20 cellular contexts compared by ENCODE assay signal in the genomic region with DNA sequence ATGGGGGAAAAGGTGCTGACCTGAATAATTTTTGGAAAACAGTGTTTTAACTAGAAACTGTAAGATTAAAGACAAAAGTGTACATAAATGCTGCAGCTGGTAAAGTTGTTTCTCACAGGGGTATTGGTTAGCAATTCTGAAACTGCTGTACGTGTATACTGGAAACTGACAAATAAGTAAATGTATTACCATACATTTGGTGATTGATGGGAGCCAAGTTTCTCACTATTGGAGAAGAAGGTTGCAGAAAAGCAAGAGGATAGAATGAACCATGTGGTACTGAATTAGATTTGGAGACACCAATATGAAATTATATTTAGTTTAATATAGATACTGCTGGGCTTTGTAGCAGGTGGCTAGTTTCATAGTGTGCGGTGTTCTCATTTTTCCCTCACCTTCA. TPM values are rescaled to one million over a fixed set of nuclear protein-coding genes. Genes with fewer than 3 reads are reported as not detected.
DNase-seq lines count a peak whose midpoint lies in the region; ATAC-seq and TF ChIP-seq lines count a peak whose summit lies in the region.
"Had no signal": no experiment of that assay in that cellular context is flagged by ENCODE, and none has a peak within 500 bp of the region (broad histone marks: within the 10 kb centered on the region; RNA-seq: fewer than 3 reads in every experiment).

No MANE protein-coding gene starts in this region.

- H3K27me3 ChIP-seq in KMS-11 (ENCODE audit: insufficient read depth, low read depth) (no peaks in the 10 kb centered on the region), stomach (no peaks in the 10 kb centered on the region)
- H3K27me3 ChIP-seq: esophagus squamous epithelium, Peyer's patch had no signal

- WGBS in stomach, 5 donors, result 61 to 77% (median 75%) methylated on average over 2 of the region's 2 CpGs

- TF ChIP-seq POLR2A in stomach (IDR thresholded peaks at IDR 0.05), result no peak

- TF ChIP-seq CTCF in KMS-11 (conservative IDR thresholded peaks at IDR 0.05; ENCODE audit: low read depth, low read length) (no peak), stomach (IDR thresholded peaks at IDR 0.05) (no peak)

- no peak overlapping the region for H3K9ac ChIP-seq in KMS-11

- no peaks in the 10 kb centered on the region for H3K79me2 ChIP-seq in KMS-11 (ENCODE audit: insufficient read depth, low read depth)

- no peaks in the 10 kb centered on the region for H3K9me3 ChIP-seq in stomach
- H3K9me3 ChIP-seq: BE2C, esophagus squamous epithelium, Peyer's patch had no signal

- peak; percentile 51 for ATAC-seq in GM18858 (IDR thresholded peaks at IDR 0.05; ENCODE audit: unreplicated experiment)
- peak; percentile 59 for ATAC-seq in GM19468 (IDR thresholded peaks at IDR 0.05; ENCODE audit: extremely low read depth, unreplicated experiment)
- ATAC-seq in HG02943 (IDR thresholded peaks at IDR 0.05; ENCODE audit: low read depth, unreplicated experiment), result peak; percentile 39
- ATAC-seq in GM18517 (IDR thresholded peaks at IDR 0.05; ENCODE audit: unreplicated experiment), result no peak
- ATAC-seq: naive thymus-derived CD4-positive, alpha-beta T cell had no signal

- DNase-seq in stomach (no peak), superior temporal gyrus (ENCODE audit: extremely low spot score) (no peak), anterior cingulate cortex (lab: John Stamatoyannopoulos, UW) (no peak)
- DNase-seq: BE2C; dermis blood vessel endothelial cell; esophagus squamous epithelium; GOT3; hypothalamus; Karpas-422; naive thymus-derived CD4-positive, alpha-beta T cell; NCI-H1694; NCI-H510A; Peyer's patch; retina; stimulated activated CD4-positive, alpha-beta T cell treated with anti-CD3 and anti-CD28 coated beads, Interleukin-1b, Interleukin-23, amount 100 ng/mL, for 48 hours had no signal

- intact Hi-C loops in stomach (cut with DNase I; ENCODE audit: low total_unique reads), result no loop called here

- H3K4me3 ChIP-seq in KMS-11 (IDR thresholded peaks at IDR 0.05; ENCODE audit: insufficient read depth, low read depth, low read length) (no peak overlapping the region), stomach (no peak overlapping the region)
- H3K4me3 ChIP-seq: esophagus squamous epithelium, Peyer's patch had no signal

- no peaks in the 10 kb centered on the region for H3K36me3 ChIP-seq in KMS-11 (ENCODE audit: insufficient read depth)
- H3K36me3 ChIP-seq in stomach, result no peaks in the 10 kb centered on the region
- H3K36me3 ChIP-seq: BE2C, esophagus squamous epithelium, Peyer's patch had no signal

- H3K27ac ChIP-seq in KMS-11, result peak overlapping the region; percentile 26; the same call in 1 of the 2 replicates
- H3K27ac ChIP-seq in stomach, result no peak overlapping the region
- H3K27ac ChIP-seq: esophagus squamous epithelium, Peyer's patch had no signal

- no peak overlapping the region; the same call in 1 of the 2 replicates for H2AFZ ChIP-seq in KMS-11 (ENCODE audit: low read depth)

- H3K4me1 ChIP-seq in KMS-11 (ENCODE audit: low read depth, poor library complexity, severe bottlenecking), result peaks cover 67% of the 10 kb centered on the region
- peaks cover 0 to 7% (median 0%) of the 10 kb centered on the region in 4 donors for H3K4me1 ChIP-seq in stomach
- H3K4me1 ChIP-seq: BE2C, esophagus squamous epithelium, Peyer's patch had no signal

- peak overlapping the region; percentile 56 for H3K4me2 ChIP-seq in KMS-11

- no peaks in the 10 kb centered on the region for H4K20me1 ChIP-seq in KMS-11 (ENCODE audit: insufficient read depth)

- no peak for TF ChIP-seq EP300 in stomach (IDR thresholded peaks at IDR 0.05)

RNA-seq across cellular contexts. Expression of gene FBXO33, which starts 19.6 kb away (rescaled TPM):
- total RNA-seq in stomach, result 10 to 100 TPM in 3 of 5 donors, 1 to 10 TPM in 2; 4.7 to 30.1 (median 10.4) TPM
- polyA plus RNA-seq in stomach, result 1 to 10 TPM; 3.4 to 7.0 (median 6.9) TPM
